ENCODE assay signal across 12 cellular contexts in genomic region chr6:159170999-159171712, GRCh38. TPM values are rescaled to one million over a fixed set of nuclear protein-coding genes. Genes with fewer than 3 reads are reported as not detected.
A peak's percentile ranks its signal among the peaks of the same experiment; 100 is the strongest.
DNase-seq lines count a peak whose midpoint lies in the region; ATAC-seq lines count a peak whose summit lies in the region.
"Had no signal": no experiment of that assay in that cellular context is flagged by ENCODE, and none has a peak within 500 bp of the region (broad histone marks: within the 10 kb centered on the region; RNA-seq: fewer than 3 reads in every experiment).

No MANE protein-coding gene starts in this region.

- H3K4me3 ChIP-seq in GM23248 (peak overlapping the region; percentile 72), skeletal muscle cell (ENCODE audit: low read depth, low read length) (peak overlapping the region; percentile 5)

- 0 out of 2 replicates have a peak, but pooled peaks cover 5% of the 10 kb centered on the region for H3K27me3 ChIP-seq in GM23248 (replicated peaks; ENCODE audit: insufficient read depth)

- peak overlapping the region; percentile 64 for H3K9ac ChIP-seq in GM23248

- in situ Hi-C loops in GM23248 (cut with MboI), result loop anchor here (10.0 kb wide), 1 partner anchor 474 kb away; no protein-coding TSS in a partner anchor

- no peaks in the 10 kb centered on the region for H3K36me3 ChIP-seq in GM23248 (ENCODE audit: low read depth)

- peak overlapping the region; percentile 80 for H3K4me2 ChIP-seq in GM23248 (ENCODE audit: unreplicated experiment)

- no peaks in the 10 kb centered on the region for H3K9me3 ChIP-seq in GM23248 (ENCODE audit: low read depth)

- peak in 1 of 2 donors; percentile 75 for ATAC-seq in left cardiac atrium
- no peak for ATAC-seq in GM19452 (IDR thresholded peaks at IDR 0.05; ENCODE audit: unreplicated experiment)
- ATAC-seq: stimulated activated naive CD8-positive, alpha-beta T cell treated with anti-CD3 and anti-CD28 coated beads, Interleukin-15, amount 100 ng/mL, for 72 hours had no signal

- intact Hi-C loops in left cardiac atrium (cut with DNase I), result loop anchor here (5.0 to 10.0 kb wide), 3 partner anchors 284 to 484 kb away; no protein-coding TSS in a partner anchor

- DNase-seq in GM23248 (peak; percentile 92), amniotic epithelial cell (ENCODE audit: low read depth) (peak; percentile 63), left cardiac atrium (peak; percentile 33), skeletal muscle cell (ENCODE audit: low read depth) (peak; percentile 52), hypothalamus (lab: John Stamatoyannopoulos, UW) (no peak)
- DNase-seq in activated T-cell treated with anti-CD3 and anti-CD28 coated beads, Interleukin-2, amount 50 U/mL, for 1 hour, result no peak
- no peak for DNase-seq in stimulated activated CD4-positive, alpha-beta T cell treated with anti-CD3 and anti-CD28 coated beads, Interleukin-2, amount 100 ng/mL, for 48 hours
- DNase-seq: activated CD8-positive, alpha-beta memory T cell treated with anti-CD3 and anti-CD28 coated beads, Interleukin-2, amount 50 U/mL, for 48 hours; cortex of kidney; stimulated activated naive CD8-positive, alpha-beta T cell treated with anti-CD3 and anti-CD28 coated beads, Interleukin-15, amount 100 ng/mL, for 72 hours; T-helper 9 cell had no signal

- no peaks in the 10 kb centered on the region for H4K20me1 ChIP-seq in GM23248 (ENCODE audit: insufficient read depth)

- H2AFZ ChIP-seq in GM23248, result 0 out of 2 replicates have a peak overlapping the region, but pooled peaks have one; percentile 16

- H3K27ac ChIP-seq in GM23248, result no peak overlapping the region

- H3K79me2 ChIP-seq in GM23248 (ENCODE audit: insufficient read depth), result no peaks in the 10 kb centered on the region

- peaks cover 6% of the 10 kb centered on the region for H3F3A ChIP-seq in GM23248 (ENCODE audit: insufficient read depth)

- peaks cover 21% of the 10 kb centered on the region for H3K4me1 ChIP-seq in GM23248 (ENCODE audit: insufficient read depth)

- whole genome bisulfite sequencing in GM23248 (ENCODE audit: low coverage in 1 of 2, low lambda C conversion rate in 2 of 2, missing lambda C conversion rate in 2 of 2), 2 experiments, result 16 to 20% methylated on average over 13 of the region's 13 CpGs

- H3K9me2 ChIP-seq in GM23248 (ENCODE audit: insufficient read depth), result no peaks in the 10 kb centered on the region

RNA-seq across cellular contexts. Expression of gene FNDC1, which starts 2.0 kb away (rescaled TPM):
- total RNA-seq in GM23248 (2014; rRNA removed; shearing (Covaris generic)), result 4.8 and 5.2 TPM in 2 replicates
- polyA plus RNA-seq in GM23248 (2016; fragmentation: Nextera tagmentation; extraction: Ambion mirVana), result 7.8 and 8.6 TPM in 2 replicates
- 1 to 10 TPM in 1 of 2 donors, under 1 TPM in 1; 0.63 to 1.6 TPM for total RNA-seq in left cardiac atrium

Comparison
In these comparisons a context has a peak if more than half of its experiments do, and no peak if none do; other contexts are left out.
1. DNase-seq: peak in GM23248 (single experiment), amniotic epithelial cell (single experiment), left cardiac atrium (single experiment) and skeletal muscle cell (single experiment); none in activated T-cell treated with anti-CD3 and anti-CD28 coated beads, Interleukin-2, amount 50 U/mL, for 1 hour (single experiment), stimulated activated CD4-positive, alpha-beta T cell treated with anti-CD3 and anti-CD28 coated beads, Interleukin-2, amount 100 ng/mL, for 48 hours (0 of 2) and hypothalamus (0 of 51).